In genomic region chr3:20039082-20039764, GRCh38 we compare ENCODE assay signal across 9 cellular contexts. TPM values are rescaled to one million over a fixed set of nuclear protein-coding genes. Genes with fewer than 3 reads are reported as not detected.
DNase-seq lines count a peak whose midpoint lies in the region; ATAC-seq and TF ChIP-seq lines count a peak whose summit lies in the region.
"Had no signal": no experiment of that assay in that cellular context is flagged by ENCODE, and none has a peak within 500 bp of the region (broad histone marks: within the 10 kb centered on the region; RNA-seq: fewer than 3 reads in every experiment).

No MANE protein-coding gene starts in this region.

- peaks cover 15% of the 10 kb centered on the region for H3K9me3 Mint-ChIP-seq in glutamatergic neuron (ENCODE audit: unreplicated experiment)

- H3K9ac ChIP-seq in GM23248 = peak overlapping the region; percentile 57

- H3K27me3 Mint-ChIP-seq in glutamatergic neuron (ENCODE audit: unreplicated experiment) = peaks cover 12% of the 10 kb centered on the region

- no peaks in the 10 kb centered on the region for H4K20me1 ChIP-seq in GM23248 (ENCODE audit: insufficient read depth)

- H3K36me3 Mint-ChIP-seq in glutamatergic neuron (ENCODE audit: unreplicated experiment) = no peaks in the 10 kb centered on the region

- no peaks in the 10 kb centered on the region for H3K27me3 ChIP-seq in GM23248 (replicated peaks; ENCODE audit: insufficient read depth)
- H3K27me3 ChIP-seq in gastrocnemius medialis = no peaks in the 10 kb centered on the region

- H3K9me2 ChIP-seq in GM23248 (ENCODE audit: insufficient read depth) = no peaks in the 10 kb centered on the region

- 5 to 6% methylated on average over 14 of the region's 14 CpGs for WGBS in GM23248 (ENCODE audit: low coverage in 1 of 2, low lambda C conversion rate in 2 of 2, missing lambda C conversion rate in 2 of 2), 2 experiments

- TF ChIP-seq POLR2A in gastrocnemius medialis (IDR thresholded peaks at IDR 0.05) = no peak

- H3K79me2 ChIP-seq in GM23248 (ENCODE audit: insufficient read depth) = no peaks in the 10 kb centered on the region

- no peak overlapping the region for H3K27ac ChIP-seq in GM23248
- peak overlapping the region; percentile 92 for H3K27ac ChIP-seq in VCaP
- peak overlapping the region; percentile 95 to 99 (median 99) for H3K27ac ChIP-seq in gastrocnemius medialis

- H3K4me3 Mint-ChIP-seq in glutamatergic neuron (ENCODE audit: unreplicated experiment) = peak overlapping the region; percentile 82

- H3F3A ChIP-seq in GM23248 (ENCODE audit: insufficient read depth) = peaks cover 8% of the 10 kb centered on the region; the same call in 1 of the 2 replicates

- in situ Hi-C loops in GM23248 (cut with MboI) (no loop called here), gastrocnemius medialis (cut with MboI; ENCODE audit: low sequenced_read_pairs in 4 of 4) (loop anchor here in 3 of 4 donors (5.0 to 10.0 kb wide), 3 partner anchors 92 to 146 kb away; partner anchors contain the start of genes RAB5A (in 3 of the 3) and SGO1 (in 1 of the 3))

- DNase-seq in GM23248 (peak; percentile 23), glutamatergic neuron (no peak), gastrocnemius medialis (no peak), HPDE6-E6E7 (ENCODE audit: extremely low spot score) (no peak), NCI-H2196 (lab: John Stamatoyannopoulos, UW; ENCODE audit: unreplicated experiment) (no peak), DMS153 (lab: John Stamatoyannopoulos, UW) (no peak), glomerular visceral epithelial cell (ENCODE audit: extremely low spot score) (no peak)

- no peaks in the 10 kb centered on the region for H3K9me3 ChIP-seq in GM23248 (ENCODE audit: low read depth)
- H3K9me3 ChIP-seq in gastrocnemius medialis = no peaks in the 10 kb centered on the region

- H3K4me2 ChIP-seq in GM23248 (ENCODE audit: unreplicated experiment) = peak overlapping the region; percentile 92

- intact Hi-C loops in gastrocnemius medialis (cut with DNase I; ENCODE audit: low total_unique reads) = loop anchor here (1.0 kb wide), 1 partner anchor 147 kb away; the partner anchor contains the start of gene SGO1

- peaks cover 12% of the 10 kb centered on the region for H3K4me1 Mint-ChIP-seq in glutamatergic neuron (ENCODE audit: low read depth, unreplicated experiment)

- TF ChIP-seq CTCF in VCaP (conservative IDR thresholded peaks at IDR 0.05) (no peak), glutamatergic neuron (IDR thresholded peaks at IDR 0.05; ENCODE audit: partially characterized antibody, unreplicated experiment) (no peak), gastrocnemius medialis (IDR thresholded peaks at IDR 0.05 in 4 of 5, conservative IDR thresholded peaks at IDR 0.05 in 1 of 5) (no peak)

- peak overlapping the region; percentile 86 for H3K4me3 ChIP-seq in GM23248
- H3K4me3 ChIP-seq in gastrocnemius medialis = peak overlapping the region; percentile 79 to 94 (median 90)

- no peak for ATAC-seq in gastrocnemius medialis

- peak overlapping the region; percentile 62 for H3K27ac Mint-ChIP-seq in glutamatergic neuron (ENCODE audit: unreplicated experiment)

- peak overlapping the region; percentile 89 for H2AFZ ChIP-seq in GM23248

- H3K4me1 ChIP-seq in GM23248 (ENCODE audit: insufficient read depth) (peaks cover 21% of the 10 kb centered on the region; the same call in 1 of the 2 replicates), gastrocnemius medialis (peaks cover 25 to 29% of the 10 kb centered on the region in 2 donors)

- H3K36me3 ChIP-seq in GM23248 (ENCODE audit: low read depth) (no peaks in the 10 kb centered on the region), gastrocnemius medialis (no peaks in the 10 kb centered on the region)

RNA-seq across cellular contexts. Expression of gene KAT2B, which starts 1.0 kb away (rescaled TPM):
- 10.4 and 13.5 TPM in 2 replicates for total RNA-seq in GM23248 (2014; rRNA removed; shearing (Covaris generic))
- polyA plus RNA-seq in GM23248 (2016; fragmentation: Nextera tagmentation; extraction: Ambion mirVana) = 1.5 TPM in 2 replicates
- total RNA-seq in glutamatergic neuron (ENCODE audit: unreplicated experiment) (13.6 TPM), gastrocnemius medialis (10 to 100 TPM; 39.4 to 87.3 (median 61.1) TPM)

RNA-seq across cellular contexts. Expression of gene PP2D1, which starts 27.2 kb away (rescaled TPM):
- not detected in 2 replicates for total RNA-seq in GM23248 (2014; rRNA removed; shearing (Covaris generic))
- polyA plus RNA-seq in GM23248 (2016; fragmentation: Nextera tagmentation; extraction: Ambion mirVana) = 0.16 TPM in 1 of 2 replicates, not detected in the other
- not detected for total RNA-seq in glutamatergic neuron (ENCODE audit: unreplicated experiment)
- total RNA-seq in gastrocnemius medialis = not detected
- total RNA-seq: renal cortical epithelial cell had no signal
